In genomic region chr6:29649701-29650673, GRCh38 we compare ENCODE assay signal across 8 cellular contexts. TPM values are rescaled to one million over a fixed set of nuclear protein-coding genes. Genes with fewer than 3 reads are reported as not detected.
DNase-seq lines count a peak whose midpoint lies in the region; ATAC-seq, FAIRE-seq and TF ChIP-seq lines count a peak whose summit lies in the region.

No MANE protein-coding gene starts in this region.

- H3K27me3 ChIP-seq in keratinocyte (ENCODE audit: control insufficient read depth, extremely low read depth, insufficient read depth, low read length), result no peaks in the 10 kb centered on the region

- peaks cover 16% of the 10 kb centered on the region for H3K4me1 ChIP-seq in keratinocyte (ENCODE audit: control insufficient read depth, extremely low read depth, insufficient read depth, low read length)

- H3K4me2 ChIP-seq in keratinocyte (ENCODE audit: control insufficient read depth, extremely low read depth, insufficient read depth, low read depth, low read length), result peak overlapping the region; percentile 84

- peak; percentile 79 for TF ChIP-seq POLR2A in GM18951 (IDR thresholded peaks at IDR 0.05; ENCODE audit: extremely low read depth, insufficient read depth, insufficient read length)

- H3K9me1 ChIP-seq in keratinocyte (ENCODE audit: control insufficient read depth, extremely low read depth, insufficient read depth, low read length), result no peaks in the 10 kb centered on the region

- DNase-seq in AG09319 (ENCODE audit: extremely low read depth, low read depth), result peak; percentile 83
- peak; percentile 89 for DNase-seq in NCI-H226
- DNase-seq in activated CD4-positive, CD25-positive, alpha-beta regulatory T cell (lab: John Stamatoyannopoulos, UW), result peak; percentile 90 to 97 (median 96)
- peak; percentile 100 for DNase-seq in cerebellar cortex (ENCODE audit: low spot score)
- DNase-seq in keratinocyte (ENCODE audit: low read depth, low spot score), result peak; percentile 69
- DNase-seq in stimulated activated CD4-positive, alpha-beta T cell treated with anti-CD3 and anti-CD28 coated beads, Interleukin-15, amount 100 ng/mL, for 1 hour (ENCODE audit: low read depth in 1 of 2, low spot score in 1 of 2), result peak; percentile 90 to 91

- H3K36me3 ChIP-seq in keratinocyte (ENCODE audit: control insufficient read depth in 2 of 2, extremely low read depth in 1 of 2, insufficient read depth in 2 of 2, low read length in 2 of 2), result no peaks in the 10 kb centered on the region

- FAIRE-seq in keratinocyte (lab: Jason Lieb, UNC), result peak; percentile 87

- H3K27ac ChIP-seq in keratinocyte (ENCODE audit: control insufficient read depth, insufficient read depth, low read length), result peak overlapping the region; percentile 65

- ATAC-seq in HG03196 (IDR thresholded peaks at IDR 0.05; ENCODE audit: unreplicated experiment), result peak; percentile 96

- peak overlapping the region; percentile 73 for H3K9ac ChIP-seq in keratinocyte (ENCODE audit: control insufficient read depth, extremely low read depth, insufficient read depth, low read length)

- H2AFZ ChIP-seq in keratinocyte (ENCODE audit: control insufficient read depth, low read length), result peak overlapping the region; percentile 85

- TF ChIP-seq CTCF in AG09319 (IDR thresholded peaks at IDR 0.05; ENCODE audit: low read depth, low read length) (peak; percentile 97), keratinocyte (optimal IDR thresholded peaks at IDR 0.05 in 1 of 3, IDR thresholded peaks at IDR 0.05 in 1 of 3, conservative IDR thresholded peaks at IDR 0.05 in 1 of 3; ENCODE audit: extremely low read depth in 1 of 3, insufficient read depth in 2 of 3, low read length in 3 of 3) (peak; percentile 83 to 99 (median 87))

- no peaks in the 10 kb centered on the region for H3K79me2 ChIP-seq in keratinocyte (ENCODE audit: control insufficient read depth, insufficient read depth, low read length)

- peak overlapping the region; percentile 4 to 74 (median 52) for H3K4me3 ChIP-seq in keratinocyte (ENCODE audit: control insufficient read depth in 2 of 3, extremely low read depth in 1 of 3, insufficient read depth in 2 of 3, low read depth in 1 of 3, low read length in 3 of 3)

- H3K9me3 ChIP-seq in keratinocyte (ENCODE audit: control insufficient read depth, low read depth, low read length), result no peaks in the 10 kb centered on the region

- dilution Hi-C loops in keratinocyte (cut with MboI; ENCODE audit: extremely low pct_ligation_motif_present, low sequenced_read_pairs), result no loop called here

- H4K20me1 ChIP-seq in keratinocyte (ENCODE audit: control insufficient read depth, extremely low read depth, insufficient read depth, low read length), result no peaks in the 10 kb centered on the region

- in situ Hi-C loops in GM18951 (cut with MboI; ENCODE audit: low sequenced_read_pairs, unreplicated experiment), result no loop called here

RNA-seq across cellular contexts. Expression of gene MOG, which starts 6.9 kb away (rescaled TPM):
- polyA plus RNA-seq in keratinocyte, result not detected in 3 replicates
- not detected for polyA plus RNA-seq in keratinocyte (2011; ENCODE audit: low read depth)
- polyA plus RNA-seq in keratinocyte (2011; cell fraction: cytosol; rRNA removed), result not detected in 2 replicates
- not detected in 2 replicates for polyA plus RNA-seq in keratinocyte (2011; cell fraction: nucleus; rRNA removed)
- polyA plus RNA-seq in keratinocyte (2012; ENCODE audit: low replicate concordance), result 0.11 and 0.14 TPM in 2 replicates
- not detected in 3 replicates for polyA minus RNA-seq in keratinocyte
- not detected for polyA minus RNA-seq in keratinocyte (2011; cell fraction: cytosol; rRNA and poly(A)+ RNA removed)
- polyA minus RNA-seq in keratinocyte (2011; cell fraction: nucleus; rRNA and poly(A)+ RNA removed), result not detected in 2 replicates

RNA-seq across cellular contexts. Expression of gene GABBR1, which starts 17.0 kb away (rescaled TPM):
- polyA plus RNA-seq in keratinocyte, result 10.4 to 18.9 TPM (median 18.9 TPM) in 3 replicates
- 4.6 TPM for polyA plus RNA-seq in keratinocyte (2011; ENCODE audit: low read depth)
- polyA plus RNA-seq in keratinocyte (2011; cell fraction: cytosol; rRNA removed), result 4.7 and 5.5 TPM in 2 replicates
- polyA plus RNA-seq in keratinocyte (2011; cell fraction: nucleus; rRNA removed), result 139 and 170 TPM in 2 replicates
- 11.4 and 12.9 TPM in 2 replicates for polyA plus RNA-seq in keratinocyte (2012; ENCODE audit: low replicate concordance)
- polyA minus RNA-seq in keratinocyte, result 13.0 to 36.7 TPM (median 16.0 TPM) in 3 replicates
- polyA minus RNA-seq in keratinocyte (2011; cell fraction: cytosol; rRNA and poly(A)+ RNA removed), result 2.7 TPM
- polyA minus RNA-seq in keratinocyte (2011; cell fraction: nucleus; rRNA and poly(A)+ RNA removed), result 24.5 and 31.4 TPM in 2 replicates

RNA-seq across cellular contexts. Expression of gene ZFP57, which starts 31.0 kb away (rescaled TPM):
- 17.4 to 26.3 TPM (median 22.5 TPM) in 3 replicates for polyA plus RNA-seq in keratinocyte
- 2.8 TPM for polyA plus RNA-seq in keratinocyte (2011; ENCODE audit: low read depth)
- 21.5 and 22.4 TPM in 2 replicates for polyA plus RNA-seq in keratinocyte (2011; cell fraction: cytosol; rRNA removed)
- 37.8 and 49.7 TPM in 2 replicates for polyA plus RNA-seq in keratinocyte (2011; cell fraction: nucleus; rRNA removed)
- polyA plus RNA-seq in keratinocyte (2012; ENCODE audit: low replicate concordance), result 3.6 and 15.0 TPM in 2 replicates
- polyA minus RNA-seq in keratinocyte, result 22.3 to 33.2 TPM (median 25.4 TPM) in 3 replicates
- polyA minus RNA-seq in keratinocyte (2011; cell fraction: cytosol; rRNA and poly(A)+ RNA removed), result 12.3 TPM
- polyA minus RNA-seq in keratinocyte (2011; cell fraction: nucleus; rRNA and poly(A)+ RNA removed), result 9.1 and 13.4 TPM in 2 replicates

Comparison
In these comparisons a context has a peak if more than half of its experiments do, and no peak if none do; other contexts are left out.
1. Peak in every context shown above with its lines: DNase-seq, ATAC-seq, H3K4me3 ChIP-seq and H3K27ac ChIP-seq.